In the genomic region with DNA sequence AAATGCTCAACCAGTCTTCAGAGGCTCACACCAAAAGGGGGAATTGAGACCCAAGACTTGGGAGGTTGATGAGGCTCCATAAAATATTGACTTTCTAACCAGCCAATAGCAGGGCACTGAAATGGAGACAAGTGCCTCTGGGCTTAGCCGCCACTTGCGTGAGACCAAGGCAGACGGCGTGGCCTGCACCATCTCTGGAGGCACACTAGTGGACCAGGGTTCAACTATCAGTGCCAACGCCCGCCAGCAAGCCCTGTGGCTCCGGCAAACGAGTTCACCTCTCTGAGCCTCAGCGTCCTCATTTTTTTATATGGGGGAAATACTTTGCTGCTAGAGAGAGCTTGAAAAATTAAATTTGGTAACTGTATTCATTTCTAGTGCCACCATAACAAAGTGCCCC, we compare ENCODE assay signal across 24 cellular contexts. TPM values are rescaled to one million over a fixed set of nuclear protein-coding genes. Genes with fewer than 3 reads are reported as not detected.
"Had no signal": no experiment of that assay in that cellular context is flagged by ENCODE, and none has a peak within 500 bp of the region (broad histone marks: within the 10 kb centered on the region; RNA-seq: fewer than 3 reads in every experiment).

No MANE protein-coding gene starts in this region.

- ATAC-seq: K562, Panc1, PC-3, SK-N-SH treated with all-trans-retinoic acid at 6 μM for 48 hours had no signal

- H3K9me3 ChIP-seq: SJCRH30 had no signal

- H3K27ac ChIP-seq: HL-60, KMS-11, RWPE1, SJCRH30 had no signal

- H3K4me2 ChIP-seq: KMS-11 had no signal

- H3K9ac ChIP-seq: KMS-11 had no signal

- H3K4me1 ChIP-seq: SJCRH30 had no signal

- H3K4me3 ChIP-seq: K562, SJCRH30 had no signal

- DNase-seq: Kasumi-1, MM.1S, NCI-H1092 treated with DMSO at 0.1 percent for 48 hours, NCI-H1436, NCI-H187, NCI-H2029, NCI-H2081 treated with DMSO at 0.1 percent for 48 hours, NCI-H2171, NCI-H226, NCI-H446, NCI-H510A, NCI-H524 treated with DMSO at 0.1 percent for 48 hours, NCI-H69, NCI-H774, PC-3, SHP77 treated with DMSO at 0.1 percent for 48 hours, SJCRH30 had no signal

- H3K36me3 ChIP-seq: SJCRH30 had no signal

RNA-seq across cellular contexts. Expression of gene PPP2R2C, which starts 50.3 kb away (rescaled TPM):
- total RNA-seq: OCI-LY7, SJCRH30 had no signal
